22 cellular contexts compared by ENCODE assay signal in genomic region chr3:179398574-179399249, GRCh38. TPM values are rescaled to one million over a fixed set of nuclear protein-coding genes. Genes with fewer than 3 reads are reported as not detected.
DNase-seq lines count a peak whose midpoint lies in the region; ATAC-seq and TF ChIP-seq lines count a peak whose summit lies in the region.
"Had no signal": no experiment of that assay in that cellular context is flagged by ENCODE, and none has a peak within 500 bp of the region (broad histone marks: within the 10 kb centered on the region; RNA-seq: fewer than 3 reads in every experiment).

No MANE protein-coding gene starts in this region.

- DNase-seq in AG08395 (ENCODE audit: low spot score) (peak; percentile 13), GM23248 (peak; percentile 63), astrocyte of the cerebellum (ENCODE audit: low read depth) (peak; percentile 35), hepatic stellate cell (ENCODE audit: low spot score) (peak; percentile 75), activated T-cell treated with anti-CD3 and anti-CD28 coated beads for 4 hours (no peak)
- no peak for DNase-seq in stimulated activated CD4-positive, alpha-beta T cell treated with anti-CD3 and anti-CD28 coated beads, Interleukin-2, amount 100 ng/mL, for 24 hours
- DNase-seq: activated CD4-positive, alpha-beta memory T cell treated with anti-CD3 and anti-CD28 coated beads, Interleukin-2, amount 10 ng/mL, durations not matched to agents 7 days and 5 days; activated effector memory CD4-positive, alpha-beta T cell treated with anti-CD3 and anti-CD28 coated beads, Interleukin-2, amount 50 U/mL, for 16 hours; CD4-positive, alpha-beta T cell; heart right ventricle; mesendoderm; naive thymus-derived CD4-positive, alpha-beta T cell; NCI-H1436 treated with DMSO at 0.1 percent for 48 hours; NCI-H524 treated with DMSO at 0.1 percent for 48 hours; stimulated activated CD4-positive, alpha-beta T cell treated with anti-CD3 and anti-CD28 coated beads, Interleukin-4, amount 100 ng/mL, for 1 hour; stimulated activated naive CD4-positive, alpha-beta T cell treated with Interleukin-2 at 50 U/mL for 16 hours; SW 1271; tibial artery had no signal

- no peaks in the 10 kb centered on the region for H3K27me3 ChIP-seq in GM23248 (replicated peaks; ENCODE audit: insufficient read depth)
- H3K27me3 ChIP-seq: heart right ventricle, tibial artery had no signal

- no peaks in the 10 kb centered on the region for H3K9me2 ChIP-seq in GM23248 (ENCODE audit: insufficient read depth)

- H2AFZ ChIP-seq in GM23248 = no peak overlapping the region

- in situ Hi-C loops in GM23248 (cut with MboI) = no loop called here
- in situ Hi-C loops in astrocyte of the cerebellum (cut with HindIII; ENCODE audit: low sequenced_read_pairs) = no loop called here

- H3K4me1 ChIP-seq in GM23248 (ENCODE audit: insufficient read depth) = peaks cover 20% of the 10 kb centered on the region
- H3K4me1 ChIP-seq: A549 had no signal

- 80 to 86% methylated on average over 3 of the region's 3 CpGs for WGBS in GM23248 (ENCODE audit: low coverage in 1 of 2, low lambda C conversion rate in 2 of 2, missing lambda C conversion rate in 2 of 2), 2 experiments

- H3K36me3 ChIP-seq in GM23248 (ENCODE audit: low read depth) = peaks cover 51% of the 10 kb centered on the region

- H4K20me1 ChIP-seq in GM23248 (ENCODE audit: insufficient read depth) = no peaks in the 10 kb centered on the region

- peaks cover 28% of the 10 kb centered on the region; the same call in 1 of the 2 replicates for H3F3A ChIP-seq in GM23248 (ENCODE audit: insufficient read depth)

- no peak overlapping the region for H3K4me3 ChIP-seq in GM23248
- no peak overlapping the region for H3K4me3 ChIP-seq in astrocyte of the cerebellum (ENCODE audit: low read depth, low read length)
- H3K4me3 ChIP-seq: A549, heart right ventricle, tibial artery had no signal

- peaks cover 20% of the 10 kb centered on the region; the same call in 1 of the 2 replicates for H3K79me2 ChIP-seq in GM23248 (ENCODE audit: insufficient read depth)

- H3K27ac ChIP-seq in GM23248 = peak overlapping the region; percentile 59
- H3K27ac ChIP-seq: A549, heart right ventricle, tibial artery had no signal

- H3K4me2 ChIP-seq in GM23248 (ENCODE audit: unreplicated experiment) = peak overlapping the region; percentile 37
- H3K4me2 ChIP-seq: A549 had no signal

- TF ChIP-seq CTCF in astrocyte of the cerebellum (IDR thresholded peaks at IDR 0.05; ENCODE audit: low read depth, low read length, missing control alignments) = no peak

- 0 out of 2 replicates have a peak overlapping the region, but pooled peaks have one; percentile 10 for H3K9ac ChIP-seq in GM23248

- ATAC-seq in GM19324 (IDR thresholded peaks at IDR 0.05; ENCODE audit: low FRiP score, unreplicated experiment) (no peak), HG02610 (IDR thresholded peaks at IDR 0.05; ENCODE audit: unreplicated experiment) (no peak)
- ATAC-seq: A549; activated CD4-positive, CD25-positive, alpha-beta regulatory T cell treated with anti-CD3 and anti-CD28 coated beads, Interleukin-2, amount 50 U/mL, for 24 hours; heart right ventricle; naive thymus-derived CD4-positive, alpha-beta T cell had no signal

- H3K9me3 ChIP-seq in GM23248 (ENCODE audit: low read depth) = no peaks in the 10 kb centered on the region
- H3K9me3 ChIP-seq: A549, heart right ventricle, tibial artery had no signal

RNA-seq across cellular contexts. Expression of gene MFN1, which starts 51.2 kb away (rescaled TPM):
- total RNA-seq in GM23248 (2014; rRNA removed; shearing (Covaris generic)) = 44.7 and 54.9 TPM in 2 replicates
- polyA plus RNA-seq in GM23248 (2016; fragmentation: Nextera tagmentation; extraction: Ambion mirVana) = 19.1 and 22.2 TPM in 2 replicates

RNA-seq across cellular contexts. Expression of gene GNB4, which starts 52.6 kb away (rescaled TPM):
- total RNA-seq in GM23248 (2014; rRNA removed; shearing (Covaris generic)) = 84.7 and 88.1 TPM in 2 replicates
- polyA plus RNA-seq in GM23248 (2016; fragmentation: Nextera tagmentation; extraction: Ambion mirVana) = 42.3 and 47.3 TPM in 2 replicates

Comparison
In these comparisons a context has a peak if more than half of its experiments do, and no peak if none do; other contexts are left out.
1. DNase-seq: peak in AG08395 (single experiment), GM23248 (single experiment), astrocyte of the cerebellum (single experiment) and hepatic stellate cell (single experiment); none in stimulated activated CD4-positive, alpha-beta T cell treated with anti-CD3 and anti-CD28 coated beads, Interleukin-2, amount 100 ng/mL, for 24 hours (0 of 2) and activated T-cell treated with anti-CD3 and anti-CD28 coated beads for 4 hours (single experiment).